In the genomic region with DNA sequence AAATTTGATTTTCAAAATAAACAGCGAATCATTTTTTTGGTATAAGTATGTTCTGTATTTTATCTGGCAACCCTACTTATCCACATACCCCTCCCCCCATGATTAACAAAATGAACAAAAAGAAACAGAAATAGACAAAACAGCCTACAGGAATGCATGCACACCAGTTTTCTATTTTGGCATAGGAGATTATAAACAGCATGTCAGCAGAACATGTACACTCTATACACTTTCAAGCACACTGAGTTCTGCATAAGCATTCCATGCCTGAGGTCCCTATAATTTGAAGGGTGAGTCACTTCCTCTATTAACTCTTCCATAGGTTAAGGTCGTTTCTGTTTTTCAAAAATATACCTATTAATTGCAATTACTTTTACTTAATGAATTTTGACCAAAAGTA, we compare ENCODE assay signal across 2 cellular contexts.
TF ChIP-seq lines count a peak whose summit lies in the region.

No MANE protein-coding gene starts in this region.

TF ChIP-seq in HEK293, 187 proteins besides CTCF, POLR2A, EP300 and RAD21 (continued from another document):
- TF ChIP-seq ZNF555 (tag by site-specific recombination; conservative IDR thresholded peaks at IDR 0.05) (no peak), EGR2 (tag by site-specific recombination; IDR thresholded peaks at IDR 0.05; ENCODE audit: low read depth) (no peak)

TF ChIP-seq in endothelial cell of umbilical vein, 7 proteins besides CTCF, POLR2A, EP300 and RAD21:
- TF ChIP-seq, protein P1, sequence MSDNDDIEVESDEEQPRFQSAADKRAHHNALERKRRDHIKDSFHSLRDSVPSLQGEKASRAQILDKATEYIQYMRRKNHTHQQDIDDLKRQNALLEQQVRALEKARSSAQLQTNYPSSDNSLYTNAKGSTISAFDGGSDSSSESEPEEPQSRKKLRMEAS (IDR thresholded peaks at IDR 0.05; ENCODE audit: insufficient read depth, insufficient read length): no peak
- TF ChIP-seq POLR2AphosphoS5 (IDR thresholded peaks at IDR 0.05; ENCODE audit: insufficient read depth, low read depth, low read length) (no peak), EZH2 (IDR thresholded peaks at IDR 0.05; ENCODE audit: borderline replicate concordance, low read depth, low read length, severe bottlenecking) (no peak), JUN (IDR thresholded peaks at IDR 0.05; ENCODE audit: borderline replicate concordance, insufficient read depth, insufficient read length, low read depth) (no peak), FOS (IDR thresholded peaks at IDR 0.05; ENCODE audit: borderline replicate concordance, insufficient read depth, low read length) (no peak)
